In the genomic region with DNA sequence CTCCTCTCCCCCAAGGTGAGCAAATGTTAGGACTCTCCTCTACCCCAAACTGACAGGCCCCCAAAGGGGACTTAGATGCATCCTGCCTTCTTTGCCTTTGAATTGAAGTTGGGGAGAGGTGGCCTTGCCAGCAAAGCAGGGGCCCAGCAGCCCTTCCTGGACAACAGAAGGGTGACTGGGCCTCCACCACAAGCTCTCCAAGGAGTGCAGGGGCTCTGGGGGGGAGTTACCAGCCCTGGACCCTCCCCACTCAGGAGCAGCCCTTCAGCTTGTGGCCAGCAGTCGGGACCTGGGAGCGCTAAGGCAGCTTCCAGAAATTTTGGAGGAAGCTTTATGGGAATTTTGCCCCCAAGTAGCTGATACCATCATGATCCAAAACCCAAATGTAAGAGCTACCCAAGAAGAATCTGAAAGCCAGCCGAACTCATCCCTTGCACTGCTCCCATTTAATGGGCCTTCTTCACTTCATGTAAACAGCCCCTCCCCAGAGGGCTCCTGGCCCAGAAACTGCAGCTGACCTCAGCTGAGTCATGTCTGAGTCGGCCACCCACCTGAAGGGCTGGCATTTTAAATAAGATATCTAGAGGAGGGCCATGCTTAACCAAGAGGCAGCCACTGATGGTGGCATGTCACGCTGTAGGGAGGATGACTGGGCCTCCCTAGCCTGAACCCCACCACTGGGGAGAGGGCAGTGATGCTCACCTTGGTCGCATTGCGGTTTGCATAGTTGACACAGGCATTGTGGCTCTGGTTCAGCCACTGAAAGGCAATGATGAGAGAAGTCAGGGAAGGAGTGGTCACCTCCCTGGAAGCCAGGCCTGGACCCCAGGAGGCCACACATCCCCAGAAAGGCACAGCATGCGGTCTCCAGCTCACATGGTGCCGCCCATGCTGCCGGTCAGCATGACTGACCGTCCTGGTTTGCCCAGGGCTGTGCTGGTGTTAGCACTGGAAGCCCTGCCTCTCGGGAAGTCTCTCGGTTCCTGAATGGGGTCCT, we compare ENCODE assay signal across 13 cellular contexts.
DNase-seq lines count a peak whose midpoint lies in the region; ATAC-seq and TF ChIP-seq lines count a peak whose summit lies in the region.
"Had no signal": no experiment of that assay in that cellular context is flagged by ENCODE, and none has a peak within 500 bp of the region (broad histone marks: within the 10 kb centered on the region; RNA-seq: fewer than 3 reads in every experiment).

No MANE protein-coding gene starts in this region.

- no peaks in the 10 kb centered on the region for H3K36me3 Mint-ChIP-seq in activated T-cell treated with anti-CD3 and anti-CD28 coated beads, Interleukin-2, amount 50 U/mL, for 4 hours (ENCODE audit: insufficient read depth)

- H3K27me3 ChIP-seq in SJSA1 (replicated peaks): no peaks in the 10 kb centered on the region
- H3K27me3 ChIP-seq: gastroesophageal sphincter had no signal

- DNase-seq in activated T-cell treated with anti-CD3 and anti-CD28 coated beads for 48 hours (ENCODE audit: low read depth) (peak; percentile 5), SJSA1 (ENCODE audit: low read depth in 1 of 2, low spot score in 2 of 2) (peak; percentile 82 to 83), fibroblast of mammary gland (ENCODE audit: low read depth) (peak; percentile 65), sciatic nerve (ENCODE audit: low spot score) (peak; percentile 22), COLO829 (ENCODE audit: low spot score) (no peak), mucosa of descending colon (no peak)
- no peak for DNase-seq in activated T-cell treated with anti-CD3 and anti-CD28 coated beads, Interleukin-2, amount 50 U/mL, for 4 hours
- DNase-seq: activated T-cell treated with anti-CD3 and anti-CD28 coated beads, Interleukin-2, amount 50 U/mL, for 1 hour; central memory CD4-positive, alpha-beta T cell; NCI-H187 had no signal

- H3K4me1 ChIP-seq in SJSA1 (replicated peaks) (peaks cover 20% of the 10 kb centered on the region), mucosa of descending colon (ENCODE audit: low read depth) (no peaks in the 10 kb centered on the region)
- H3K4me1 ChIP-seq: gastroesophageal sphincter had no signal

- no peak overlapping the region for H3K27ac ChIP-seq in SJSA1
- H3K27ac ChIP-seq: gastroesophageal sphincter, thoracic aorta had no signal

- no peak for TF ChIP-seq CTCF in fibroblast of mammary gland (conservative IDR thresholded peaks at IDR 0.05; ENCODE audit: control insufficient read depth, insufficient read depth, low read depth, low read length)
- no peak for TF ChIP-seq CTCF in mucosa of descending colon (IDR thresholded peaks at IDR 0.05)

- no peaks in the 10 kb centered on the region for H3K27me3 Mint-ChIP-seq in activated T-cell treated with anti-CD3 and anti-CD28 coated beads, Interleukin-2, amount 50 U/mL, for 4 hours (ENCODE audit: low read depth)

- H3K9me3 ChIP-seq in SJSA1 (replicated peaks): no peaks in the 10 kb centered on the region
- H3K9me3 ChIP-seq in mucosa of descending colon: no peaks in the 10 kb centered on the region
- H3K9me3 ChIP-seq: gastroesophageal sphincter, thoracic aorta had no signal

- H3K4me3 ChIP-seq in SJSA1 (no peak overlapping the region), fibroblast of mammary gland (ENCODE audit: control insufficient read depth, low read depth, low read length) (no peak overlapping the region), mucosa of descending colon (no peak overlapping the region)
- H3K4me3 ChIP-seq: gastroesophageal sphincter, thoracic aorta had no signal

- intact Hi-C loops in sciatic nerve (cut with DNase I) (no loop called here), mucosa of descending colon (cut with DNase I, micrococcal nuclease) (no loop called here)

- no peaks in the 10 kb centered on the region for H3K9me3 Mint-ChIP-seq in activated T-cell treated with anti-CD3 and anti-CD28 coated beads, Interleukin-2, amount 50 U/mL, for 4 hours

- no peaks in the 10 kb centered on the region for H3K4me1 Mint-ChIP-seq in activated T-cell treated with anti-CD3 and anti-CD28 coated beads, Interleukin-2, amount 50 U/mL, for 4 hours (ENCODE audit: low read depth)

- ATAC-seq in activated T-cell treated with anti-CD3 and anti-CD28 coated beads, Interleukin-2, amount 50 U/mL, for 4 hours: no peak
- no peak for ATAC-seq in sciatic nerve
- no peak for ATAC-seq in GM21619 (IDR thresholded peaks at IDR 0.05; ENCODE audit: unreplicated experiment)
- ATAC-seq in mucosa of descending colon: no peak
- ATAC-seq: gastroesophageal sphincter had no signal

- H3K4me3 Mint-ChIP-seq in activated T-cell treated with anti-CD3 and anti-CD28 coated beads, Interleukin-2, amount 50 U/mL, for 4 hours: no peak overlapping the region

- H3K36me3 ChIP-seq in SJSA1 (0 out of 2 replicates have a peak, but pooled peaks cover 5% of the 10 kb centered on the region), mucosa of descending colon (ENCODE audit: low read depth) (no peaks in the 10 kb centered on the region)
- H3K36me3 ChIP-seq: thoracic aorta had no signal

Comparison
In these comparisons a context has a peak if more than half of its experiments do, and no peak if none do; other contexts are left out.
1. DNase-seq: peak in activated T-cell treated with anti-CD3 and anti-CD28 coated beads for 48 hours (single experiment), SJSA1 (2 of 2), fibroblast of mammary gland (single experiment) and sciatic nerve (single experiment); none in activated T-cell treated with anti-CD3 and anti-CD28 coated beads, Interleukin-2, amount 50 U/mL, for 4 hours (single experiment), COLO829 (single experiment) and mucosa of descending colon (0 of 3).